In genomic region chr12:133010657-133011297, GRCh38 we compare ENCODE assay signal across 24 cellular contexts. TPM values are rescaled to one million over a fixed set of nuclear protein-coding genes. Genes with fewer than 3 reads are reported as not detected.
DNase-seq lines count a peak whose midpoint lies in the region; ATAC-seq and TF ChIP-seq lines count a peak whose summit lies in the region.
"Had no signal": no experiment of that assay in that cellular context is flagged by ENCODE, and none has a peak within 500 bp of the region (broad histone marks: within the 10 kb centered on the region; RNA-seq: fewer than 3 reads in every experiment).

No MANE protein-coding gene starts in this region.

- H2AFZ ChIP-seq in HCT116 (ENCODE audit: low read depth, low read length, poor library complexity, severe bottlenecking), result no peak overlapping the region

- no peak overlapping the region for H3K27ac Mint-ChIP-seq in CD4-positive, CD25-positive, alpha-beta regulatory T cell
- no peak overlapping the region for H3K27ac Mint-ChIP-seq in endodermal cell
- H3K27ac Mint-ChIP-seq in naive thymus-derived CD4-positive, alpha-beta T cell, result peak overlapping the region in 2 of 9 donors; percentile 22 to 51
- H3K27ac Mint-ChIP-seq: activated CD4-positive, alpha-beta memory T cell treated with anti-CD3 and anti-CD28 coated beads, Interleukin-2, amount 10 ng/mL, durations not matched to agents 7 days and 5 days; brain; mesothelial cell of epicardium had no signal

- TF ChIP-seq CTCF in HCT116 (IDR thresholded peaks at IDR 0.05 in 2 of 3, conservative IDR thresholded peaks at IDR 0.05 in 1 of 3; ENCODE audit: borderline replicate concordance in 1 of 3, insufficient read depth in 1 of 3, low read depth in 2 of 3, low read length in 2 of 3) (no peak), endodermal cell (conservative IDR thresholded peaks at IDR 0.05) (no peak)

- no peak overlapping the region for H3K9ac ChIP-seq in HCT116 (ENCODE audit: low read length)
- H3K9ac ChIP-seq in endodermal cell (ENCODE audit: extremely low read depth, low read length, poor library complexity, severe bottlenecking), result no peak overlapping the region

- ATAC-seq in CD4-positive, CD25-positive, alpha-beta regulatory T cell (ENCODE audit: low read depth in 2 of 2), result no peak
- ATAC-seq in HCT116, result no peak
- ATAC-seq in naive thymus-derived CD4-positive, alpha-beta T cell, result no peak
- no peak for ATAC-seq in HG02870 (IDR thresholded peaks at IDR 0.05; ENCODE audit: unreplicated experiment)
- ATAC-seq: esophagus mucosa, gastroesophageal sphincter, left lung had no signal

- TF ChIP-seq RAD21 in HCT116 (IDR thresholded peaks at IDR 0.05; ENCODE audit: low read depth), result no peak

- no peaks in the 10 kb centered on the region for H4K20me1 ChIP-seq in HCT116 (ENCODE audit: insufficient read depth)

- intact Hi-C loops in HCT116 (cut with micrococcal nuclease), result no loop called here
- intact Hi-C loops in naive thymus-derived CD4-positive, alpha-beta T cell (cut with micrococcal nuclease), result no loop called here

- H3K79me2 ChIP-seq in HCT116 (ENCODE audit: insufficient read depth, low read length), result no peaks in the 10 kb centered on the region

- H3K27me3 ChIP-seq in CD4-positive, CD25-positive, alpha-beta regulatory T cell (ENCODE audit: control insufficient read depth, insufficient read depth, low read length), result no peaks in the 10 kb centered on the region
- no peaks in the 10 kb centered on the region for H3K27me3 ChIP-seq in HCT116 (ENCODE audit: insufficient read depth, low read length)
- H3K27me3 ChIP-seq in endodermal cell (ENCODE audit: control insufficient read depth, insufficient read depth, low read length, poor library complexity, severe bottlenecking), result no peaks in the 10 kb centered on the region
- H3K27me3 ChIP-seq in naive thymus-derived CD4-positive, alpha-beta T cell (ENCODE audit: control insufficient read depth in 2 of 2, insufficient read depth in 2 of 2, low read length in 2 of 2), result no peaks in the 10 kb centered on the region
- H3K27me3 ChIP-seq: gastroesophageal sphincter, left lung, SJSA1, upper lobe of left lung had no signal

- no peaks in the 10 kb centered on the region for H3K27me3 Mint-ChIP-seq in CD4-positive, CD25-positive, alpha-beta regulatory T cell
- H3K27me3 Mint-ChIP-seq in endodermal cell (ENCODE audit: insufficient read depth), result no peaks in the 10 kb centered on the region
- H3K27me3 Mint-ChIP-seq in naive thymus-derived CD4-positive, alpha-beta T cell, result no peaks in the 10 kb centered on the region
- H3K27me3 Mint-ChIP-seq: activated CD4-positive, alpha-beta memory T cell treated with anti-CD3 and anti-CD28 coated beads, Interleukin-2, amount 10 ng/mL, durations not matched to agents 7 days and 5 days had no signal

- WGBS in endodermal cell (ENCODE audit: insufficient coverage in 1 of 2, insufficient read length in 1 of 2), 2 experiments, result 95 to 100% methylated on average over 5 to 6 of the region's 6 CpGs

- peaks cover 71% of the 10 kb centered on the region for H3K36me3 Mint-ChIP-seq in CD4-positive, CD25-positive, alpha-beta regulatory T cell
- peaks cover 97% of the 10 kb centered on the region for H3K36me3 Mint-ChIP-seq in endodermal cell (ENCODE audit: low read depth)
- peaks cover 43 to 92% (median 76%) of the 10 kb centered on the region in 5 donors for H3K36me3 Mint-ChIP-seq in naive thymus-derived CD4-positive, alpha-beta T cell

- H3K9me2 ChIP-seq in HCT116 (ENCODE audit: insufficient read depth), result no peaks in the 10 kb centered on the region

- peaks cover 2 to 83% (median 28%) of the 10 kb centered on the region in 7 donors for H3K9me3 Mint-ChIP-seq in CD4-positive, CD25-positive, alpha-beta regulatory T cell
- peaks cover 96% of the 10 kb centered on the region for H3K9me3 Mint-ChIP-seq in endodermal cell
- H3K9me3 Mint-ChIP-seq in naive thymus-derived CD4-positive, alpha-beta T cell, result peaks cover 10 to 96% (median 81%) of the 10 kb centered on the region in 11 donors

- RAD21 ChIA-PET in HCT116 (lab: Charles Lee; ENCODE audit: low non-redundant PET in 1 of 2, low total read pairs in 2 of 2, uncharacterized antibody in 2 of 2, unreplicated experiment in 2 of 2), result no interaction called here

- peak overlapping the region; percentile 13 for H3K4me3 ChIP-seq in CD4-positive, CD25-positive, alpha-beta regulatory T cell (ENCODE audit: low read depth, low read length)
- H3K4me3 ChIP-seq in HCT116 (replicated peaks in 1 of 2; ENCODE audit: low read depth in 1 of 2, low read length in 2 of 2) (no peak overlapping the region), endodermal cell (ENCODE audit: low read length) (peak overlapping the region; percentile 70)
- H3K4me3 ChIP-seq in naive thymus-derived CD4-positive, alpha-beta T cell (ENCODE audit: low read length), result peak overlapping the region; percentile 4
- H3K4me3 ChIP-seq: gastroesophageal sphincter, left lung, SJSA1, upper lobe of left lung had no signal

- BruUV-seq in HCT116 (replicated peaks; lab: Mats Ljungman, UMichigan), result no TSS peak

- DNase-seq in CD4-positive, CD25-positive, alpha-beta regulatory T cell, result peak in 1 of 3 donors; percentile 2
- DNase-seq in HCT116 (ENCODE audit: low read depth, low spot score), result no peak
- no peak for DNase-seq in endodermal cell
- DNase-seq in naive thymus-derived CD4-positive, alpha-beta T cell, result peak in 3 of 9 donors; percentile 6 to 14 (median 9)
- DNase-seq in NCI-H2081 treated with DMSO at 0.1 percent for 48 hours (lab: John Stamatoyannopoulos, UW), result no peak
- DNase-seq in NCI-H524 (lab: John Stamatoyannopoulos, UW), result no peak
- DNase-seq: activated CD4-positive, alpha-beta memory T cell treated with anti-CD3 and anti-CD28 coated beads, Interleukin-2, amount 10 ng/mL, durations not matched to agents 7 days and 5 days; activated effector memory CD4-positive, alpha-beta T cell treated with anti-CD3 and anti-CD28 coated beads, Interleukin-2, amount 50 U/mL, for 16 hours; DMS 273 treated with DMSO at 0.1 percent for 48 hours; effector memory CD4-positive, alpha-beta T cell; hippocampal formation; Kasumi-1; left lung; NCI-H1694; NCI-H2171 treated with DMSO at 0.1 percent for 48 hours; upper lobe of left lung had no signal

- H3K4me3 Mint-ChIP-seq in CD4-positive, CD25-positive, alpha-beta regulatory T cell, result no peak overlapping the region
- no peak overlapping the region for H3K4me3 Mint-ChIP-seq in endodermal cell
- peak overlapping the region in 2 of 10 donors; percentile 12 to 14 for H3K4me3 Mint-ChIP-seq in naive thymus-derived CD4-positive, alpha-beta T cell
- H3K4me3 Mint-ChIP-seq: activated CD4-positive, alpha-beta memory T cell treated with anti-CD3 and anti-CD28 coated beads, Interleukin-2, amount 10 ng/mL, durations not matched to agents 7 days and 5 days; brain; mesothelial cell of epicardium; neural crest cell had no signal

- H3K36me3 ChIP-seq in CD4-positive, CD25-positive, alpha-beta regulatory T cell (ENCODE audit: control insufficient read depth, insufficient read depth, low read length), result peaks cover 84% of the 10 kb centered on the region
- H3K36me3 ChIP-seq in HCT116 (ENCODE audit: control insufficient read depth in 1 of 2, insufficient read depth in 2 of 2, low read length in 2 of 2) (peaks cover 0 to 5% of the 10 kb centered on the region in 2 experiments; a peak in 1 of 4 replicates), endodermal cell (ENCODE audit: control insufficient read depth, insufficient read depth, low read length) (peaks cover 88% of the 10 kb centered on the region)
- peaks cover 43 to 89% (median 47%) of the 10 kb centered on the region in 3 experiments for H3K36me3 ChIP-seq in naive thymus-derived CD4-positive, alpha-beta T cell (ENCODE audit: control insufficient read depth in 2 of 3, insufficient read depth in 3 of 3, low read length in 3 of 3)

- CTCF ChIA-PET in HCT116 (lab: Charles Lee), result no interaction called here
- CTCF ChIA-PET in naive thymus-derived CD4-positive, alpha-beta T cell (lab: Charles Lee), result no interaction called here

- H3K4me1 ChIP-seq in CD4-positive, CD25-positive, alpha-beta regulatory T cell (ENCODE audit: control insufficient read depth, insufficient read depth, low read length, poor library complexity, severe bottlenecking), result no peaks in the 10 kb centered on the region
- no peaks in the 10 kb centered on the region for H3K4me1 ChIP-seq in HCT116 (ENCODE audit: control insufficient read depth in 1 of 2, insufficient read depth in 2 of 2, low read length in 2 of 2)
- no peaks in the 10 kb centered on the region for H3K4me1 ChIP-seq in endodermal cell (ENCODE audit: control insufficient read depth, insufficient read depth, low read length)
- no peaks in the 10 kb centered on the region for H3K4me1 ChIP-seq in naive thymus-derived CD4-positive, alpha-beta T cell (ENCODE audit: control insufficient read depth in 2 of 2, insufficient read depth in 2 of 2, low read length in 2 of 2)
- H3K4me1 ChIP-seq: gastroesophageal sphincter, left lung, SJSA1, upper lobe of left lung had no signal

- POLR2A ChIA-PET in HCT116 (lab: Charles Lee), result no interaction called here
- POLR2A ChIA-PET in naive thymus-derived CD4-positive, alpha-beta T cell (lab: Charles Lee), result no interaction called here

- H3K4me1 Mint-ChIP-seq in CD4-positive, CD25-positive, alpha-beta regulatory T cell, result no peaks in the 10 kb centered on the region
- H3K4me1 Mint-ChIP-seq in endodermal cell, result no peaks in the 10 kb centered on the region
- peaks cover 0 to 2% (median 0%) of the 10 kb centered on the region in 7 donors for H3K4me1 Mint-ChIP-seq in naive thymus-derived CD4-positive, alpha-beta T cell
- H3K4me1 Mint-ChIP-seq: activated CD4-positive, alpha-beta memory T cell treated with anti-CD3 and anti-CD28 coated beads, Interleukin-2, amount 10 ng/mL, durations not matched to agents 7 days and 5 days; brain; mesothelial cell of epicardium; neural crest cell had no signal

- no peak for TF ChIP-seq POLR2A in HCT116 (IDR thresholded peaks at IDR 0.05; ENCODE audit: borderline replicate concordance, extremely low read depth, insufficient read depth, insufficient read length)

- H3K9me3 ChIP-seq in CD4-positive, CD25-positive, alpha-beta regulatory T cell (ENCODE audit: control insufficient read depth in 2 of 2, low read length in 2 of 2), result peaks cover 81 to 99% of the 10 kb centered on the region in 2 experiments
- peaks cover 18 to 38% of the 10 kb centered on the region in 2 experiments; a peak in 2 of 4 replicates for H3K9me3 ChIP-seq in HCT116 (ENCODE audit: control insufficient read depth in 1 of 2, insufficient read depth in 1 of 2, low read depth in 1 of 2, low read length in 2 of 2)
- H3K9me3 ChIP-seq in endodermal cell (ENCODE audit: control insufficient read depth, low read length), result peaks cover 96% of the 10 kb centered on the region
- peaks cover 14 to 98% (median 64%) of the 10 kb centered on the region in 3 experiments for H3K9me3 ChIP-seq in naive thymus-derived CD4-positive, alpha-beta T cell (ENCODE audit: control insufficient read depth in 2 of 3, low read length in 3 of 3)

- H3K4me2 ChIP-seq in HCT116 (ENCODE audit: low read length), result no peak overlapping the region

- H3K27ac ChIP-seq in CD4-positive, CD25-positive, alpha-beta regulatory T cell (ENCODE audit: insufficient read depth, low read length, poor library complexity, severe bottlenecking), result no peak overlapping the region
- no peak overlapping the region for H3K27ac ChIP-seq in HCT116 (ENCODE audit: low read depth, low read length)
- H3K27ac ChIP-seq in endodermal cell (ENCODE audit: low read depth, low read length), result no peak overlapping the region
- H3K27ac ChIP-seq in naive thymus-derived CD4-positive, alpha-beta T cell (ENCODE audit: low read depth, low read length), result no peak overlapping the region
- H3K27ac ChIP-seq: C4-2B, gastroesophageal sphincter, left lung, SJSA1, upper lobe of left lung had no signal

RNA-seq across cellular contexts. Expression of gene ZNF26, which starts 24.6 kb away (rescaled TPM):
- 29.6 TPM for total RNA-seq in CD4-positive, CD25-positive, alpha-beta regulatory T cell
- 10 to 100 TPM in 2 of 4 donors, 1 to 10 TPM in 2; 6.9 to 16.2 (median 12.3) TPM for polyA plus RNA-seq in CD4-positive, CD25-positive, alpha-beta regulatory T cell
- total RNA-seq in HCT116 (2021; ENCODE audit: unreplicated experiment) (4.4 TPM), endodermal cell (10 to 100 TPM; 13.5 to 16.0 TPM)
- polyA plus RNA-seq in HCT116 (2012), result 1.9 and 2.6 TPM in 2 replicates
- 7.8 TPM for polyA plus RNA-seq in endodermal cell (2013, experiment 1 of 2)
- 7.7 TPM for polyA plus RNA-seq in endodermal cell (2013, experiment 2 of 2)
- 10 to 100 TPM; 16.0 to 38.8 (median 33.6) TPM for total RNA-seq in naive thymus-derived CD4-positive, alpha-beta T cell
- 10 to 100 TPM; 12.6 to 27.8 TPM for polyA plus RNA-seq in naive thymus-derived CD4-positive, alpha-beta T cell

RNA-seq across cellular contexts. Expression of gene ZNF84, which starts 26.5 kb away (rescaled TPM):
- 20.2 TPM for total RNA-seq in CD4-positive, CD25-positive, alpha-beta regulatory T cell
- polyA plus RNA-seq in CD4-positive, CD25-positive, alpha-beta regulatory T cell, result 10 to 100 TPM; 11.6 to 16.5 (median 14.0) TPM
- total RNA-seq in HCT116 (2021; ENCODE audit: unreplicated experiment) (9.8 TPM), endodermal cell (10 to 100 TPM; 50.2 to 52.6 TPM)
- polyA plus RNA-seq in HCT116 (2012), result 4.4 and 8.0 TPM in 2 replicates
- polyA plus RNA-seq in endodermal cell (2013, experiment 1 of 2), result 37.3 TPM
- 34.0 TPM for polyA plus RNA-seq in endodermal cell (2013, experiment 2 of 2)
- total RNA-seq in naive thymus-derived CD4-positive, alpha-beta T cell, result 10 to 100 TPM; 27.4 to 52.7 (median 31.6) TPM
- 10 to 100 TPM; 22.5 to 22.6 TPM for polyA plus RNA-seq in naive thymus-derived CD4-positive, alpha-beta T cell

RNA-seq across cellular contexts. Expression of gene ZNF605, which starts 54.7 kb away (rescaled TPM):
- total RNA-seq in CD4-positive, CD25-positive, alpha-beta regulatory T cell, result 3.1 TPM
- 1 to 10 TPM in 3 of 4 donors, under 1 TPM in 1; 0.83 to 2.6 (median 1.7) TPM for polyA plus RNA-seq in CD4-positive, CD25-positive, alpha-beta regulatory T cell
- total RNA-seq in HCT116 (2021; ENCODE audit: unreplicated experiment) (0.02 TPM), endodermal cell (10 to 100 TPM; 12.8 to 25.8 TPM)
- not detected in 2 replicates for polyA plus RNA-seq in HCT116 (2012)
- 9.9 TPM for polyA plus RNA-seq in endodermal cell (2013, experiment 1 of 2)
- 9.2 TPM for polyA plus RNA-seq in endodermal cell (2013, experiment 2 of 2)
- 10 to 100 TPM in 3 of 5 experiments, 1 to 10 TPM in 2; 5.4 to 17.8 (median 11.8) TPM for total RNA-seq in naive thymus-derived CD4-positive, alpha-beta T cell
- 1 to 10 TPM in 1 of 2 donors, under 1 TPM in 1; 0.98 to 1.6 TPM for polyA plus RNA-seq in naive thymus-derived CD4-positive, alpha-beta T cell

Comparison
In these comparisons a context has a peak if more than half of its experiments do, and no peak if none do; other contexts are left out.
1. H3K4me3 ChIP-seq: peak in CD4-positive, CD25-positive, alpha-beta regulatory T cell (single experiment), endodermal cell (single experiment) and naive thymus-derived CD4-positive, alpha-beta T cell (single experiment); none in HCT116 (0 of 2).